Comparison of ENCODE assay signal across 17 cellular contexts in genomic region chrY:19706273-19706672, GRCh38. TPM values are rescaled to one million over a fixed set of nuclear protein-coding genes. Genes with fewer than 3 reads are reported as not detected.
A peak's percentile ranks its signal among the peaks of the same experiment; 100 is the strongest.
DNase-seq lines count a peak whose midpoint lies in the region; ATAC-seq and TF ChIP-seq lines count a peak whose summit lies in the region.
"Had no signal": no experiment of that assay in that cellular context is flagged by ENCODE, and none has a peak within 500 bp of the region (broad histone marks: within the 10 kb centered on the region; RNA-seq: fewer than 3 reads in every experiment).

No MANE protein-coding gene starts in this region.

- no peak overlapping the region for H3K4me3 Mint-ChIP-seq in effector memory CD8-positive, alpha-beta T cell
- H3K4me3 Mint-ChIP-seq: CD4-positive, alpha-beta memory T cell; HFFc6 had no signal

- H3K4me1 ChIP-seq in heart left ventricle: no peaks in the 10 kb centered on the region
- H3K4me1 ChIP-seq in right atrium auricular region: no peaks in the 10 kb centered on the region
- H3K4me1 ChIP-seq: HAP-1 had no signal

- H3K27ac Mint-ChIP-seq in effector memory CD8-positive, alpha-beta T cell: peak overlapping the region; percentile 20 to 72
- H3K27ac Mint-ChIP-seq: HFFc6 had no signal

- H3K36me3 Mint-ChIP-seq in effector memory CD8-positive, alpha-beta T cell (ENCODE audit: insufficient read depth): peaks cover 54% of the 10 kb centered on the region

- H3K27ac ChIP-seq in heart left ventricle (peak overlapping the region in 1 of 12 donors; percentile 26), right atrium auricular region (no peak overlapping the region)

- intact Hi-C loops in heart left ventricle (cut with DNase I): no loop called here
- intact Hi-C loops in left ventricle myocardium superior (cut with micrococcal nuclease): no loop called here

- TF ChIP-seq CTCF in heart left ventricle (IDR thresholded peaks at IDR 0.05): no peak
- no peak for TF ChIP-seq CTCF in right atrium auricular region (IDR thresholded peaks at IDR 0.05)

- H3K4me1 Mint-ChIP-seq in effector memory CD8-positive, alpha-beta T cell (ENCODE audit: low read depth in 2 of 2): peaks cover 7 to 18% of the 10 kb centered on the region in 2 donors
- H3K4me1 Mint-ChIP-seq: CD4-positive, alpha-beta memory T cell had no signal

- no peak overlapping the region for H3K4me3 ChIP-seq in heart left ventricle
- no peak overlapping the region for H3K4me3 ChIP-seq in right atrium auricular region
- H3K4me3 ChIP-seq: HAP-1 had no signal

- DNase-seq in heart left ventricle (peak in 3 of 5 donors; percentile 5 to 48 (median 18)), right atrium auricular region (ENCODE audit: low spot score) (no peak), left ventricle myocardium superior (peak; percentile 61), NCI-H2107 (lab: John Stamatoyannopoulos, UW) (no peak), NCI-H146 treated with DMSO at 0.1 percent for 48 hours (lab: John Stamatoyannopoulos, UW; ENCODE audit: unreplicated experiment) (no peak)
- no peak for DNase-seq in effector memory CD8-positive, alpha-beta T cell
- DNase-seq: C1 segment of cervical spinal cord, Calu3, COR-L47, DMS53, DMS79 treated with DMSO at 0.1 percent for 48 hours, GF-D8, GOT3, HFFc6 had no signal

- WGBS in heart left ventricle, 4 donors: 78 to 85% methylated on average over 14 of the region's 14 CpGs; no CpG with 5 or more reads in 2 of the 4 donors

- no peak for TF ChIP-seq POLR2A in heart left ventricle (IDR thresholded peaks at IDR 0.05)

- H3K9me3 ChIP-seq in heart left ventricle (no peaks in the 10 kb centered on the region), right atrium auricular region (no peaks in the 10 kb centered on the region)
- H3K9me3 ChIP-seq: HAP-1 had no signal

- no peaks in the 10 kb centered on the region for H3K27me3 Mint-ChIP-seq in effector memory CD8-positive, alpha-beta T cell
- H3K27me3 Mint-ChIP-seq: CD4-positive, alpha-beta memory T cell had no signal

- H3K9me3 Mint-ChIP-seq in effector memory CD8-positive, alpha-beta T cell: no peaks in the 10 kb centered on the region
- H3K9me3 Mint-ChIP-seq: CD4-positive, alpha-beta memory T cell; HFFc6 had no signal

- H3K27me3 ChIP-seq in heart left ventricle (no peaks in the 10 kb centered on the region), right atrium auricular region (no peaks in the 10 kb centered on the region)

- H3K36me3 ChIP-seq in heart left ventricle (peaks cover 0 to 99% (median 23%) of the 10 kb centered on the region in 9 donors), right atrium auricular region (no peaks in the 10 kb centered on the region)
- H3K36me3 ChIP-seq: HAP-1 had no signal

- peak in 2 of 4 donors; percentile 64 to 80 for ATAC-seq in heart left ventricle
- no peak for ATAC-seq in effector memory CD8-positive, alpha-beta T cell (replicated peaks)
- ATAC-seq in left ventricle myocardium superior: peak; percentile 83

RNA-seq across cellular contexts. Expression of gene KDM5D, which starts 38.3 kb away (rescaled TPM):
- 10 to 100 TPM in 4 of 9 donors, not detected in 5; 26.9 to 36.3 (median 32.0) TPM for total RNA-seq in heart left ventricle
- 10 to 100 TPM; 13.8 to 18.4 TPM for polyA plus RNA-seq in heart left ventricle
- not detected for total RNA-seq in right atrium auricular region
- total RNA-seq in left ventricle myocardium superior: 39.4 TPM
- total RNA-seq: A673, Calu3 had no signal
- polyA plus RNA-seq: CD4-positive, alpha-beta memory T cell had no signal

Comparison
In these comparisons a context has a peak if more than half of its experiments do, and no peak if none do; other contexts are left out.
1. DNase-seq: peak in heart left ventricle (3 of 5) and left ventricle myocardium superior (single experiment); none in right atrium auricular region (single experiment), effector memory CD8-positive, alpha-beta T cell (0 of 3), NCI-H2107 (single experiment) and NCI-H146 treated with DMSO at 0.1 percent for 48 hours (single experiment).